ENCODE assay signal across 1 cellular context in the genomic region with DNA sequence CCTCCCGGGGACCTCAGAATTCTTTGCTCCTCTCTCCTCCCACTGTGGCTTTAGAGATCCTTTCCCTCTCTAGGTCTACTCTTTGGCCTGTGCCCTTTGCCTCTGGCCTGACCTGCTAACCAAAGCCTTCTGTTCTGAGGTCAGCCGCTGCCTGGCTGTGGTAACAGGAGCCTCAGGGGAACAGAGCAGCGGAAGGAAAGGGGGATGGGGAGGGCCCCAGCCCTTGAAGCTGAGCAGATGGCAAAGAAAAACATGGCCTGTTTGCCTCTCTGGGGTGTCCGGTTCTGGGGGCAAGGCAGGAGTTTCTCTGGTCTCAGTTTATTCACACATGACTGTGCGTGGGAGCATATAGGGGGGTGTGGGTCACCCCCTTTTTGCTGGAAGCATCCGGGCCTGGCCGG.
TF ChIP-seq lines count a peak whose summit lies in the region.

No MANE protein-coding gene starts in this region.

TF ChIP-seq in HepG2, 621 proteins besides CTCF, POLR2A, EP300 and RAD21 (continued from another document):
- TF ChIP-seq, protein P1, sequence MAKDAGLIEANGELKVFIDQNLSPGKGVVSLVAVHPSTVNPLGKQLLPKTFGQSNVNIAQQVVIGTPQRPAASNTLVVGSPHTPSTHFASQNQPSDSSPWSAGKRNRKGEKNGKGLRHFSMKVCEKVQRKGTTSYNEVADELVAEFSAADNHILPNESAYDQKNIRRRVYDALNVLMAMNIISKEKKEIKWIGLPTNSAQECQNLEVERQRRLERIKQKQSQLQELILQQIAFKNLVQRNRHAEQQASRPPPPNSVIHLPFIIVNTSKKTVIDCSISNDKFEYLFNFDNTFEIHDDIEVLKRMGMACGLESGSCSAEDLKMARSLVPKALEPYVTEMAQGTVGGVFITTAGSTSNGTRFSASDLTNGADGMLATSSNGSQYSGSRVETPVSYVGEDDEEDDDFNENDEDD (CRISPR knock-in tag; IDR thresholded peaks at IDR 0.05; ENCODE audit: borderline replicate concordance): peak; percentile 63; the same call in 1 of the 2 replicates
- TF ChIP-seq, protein P2, sequence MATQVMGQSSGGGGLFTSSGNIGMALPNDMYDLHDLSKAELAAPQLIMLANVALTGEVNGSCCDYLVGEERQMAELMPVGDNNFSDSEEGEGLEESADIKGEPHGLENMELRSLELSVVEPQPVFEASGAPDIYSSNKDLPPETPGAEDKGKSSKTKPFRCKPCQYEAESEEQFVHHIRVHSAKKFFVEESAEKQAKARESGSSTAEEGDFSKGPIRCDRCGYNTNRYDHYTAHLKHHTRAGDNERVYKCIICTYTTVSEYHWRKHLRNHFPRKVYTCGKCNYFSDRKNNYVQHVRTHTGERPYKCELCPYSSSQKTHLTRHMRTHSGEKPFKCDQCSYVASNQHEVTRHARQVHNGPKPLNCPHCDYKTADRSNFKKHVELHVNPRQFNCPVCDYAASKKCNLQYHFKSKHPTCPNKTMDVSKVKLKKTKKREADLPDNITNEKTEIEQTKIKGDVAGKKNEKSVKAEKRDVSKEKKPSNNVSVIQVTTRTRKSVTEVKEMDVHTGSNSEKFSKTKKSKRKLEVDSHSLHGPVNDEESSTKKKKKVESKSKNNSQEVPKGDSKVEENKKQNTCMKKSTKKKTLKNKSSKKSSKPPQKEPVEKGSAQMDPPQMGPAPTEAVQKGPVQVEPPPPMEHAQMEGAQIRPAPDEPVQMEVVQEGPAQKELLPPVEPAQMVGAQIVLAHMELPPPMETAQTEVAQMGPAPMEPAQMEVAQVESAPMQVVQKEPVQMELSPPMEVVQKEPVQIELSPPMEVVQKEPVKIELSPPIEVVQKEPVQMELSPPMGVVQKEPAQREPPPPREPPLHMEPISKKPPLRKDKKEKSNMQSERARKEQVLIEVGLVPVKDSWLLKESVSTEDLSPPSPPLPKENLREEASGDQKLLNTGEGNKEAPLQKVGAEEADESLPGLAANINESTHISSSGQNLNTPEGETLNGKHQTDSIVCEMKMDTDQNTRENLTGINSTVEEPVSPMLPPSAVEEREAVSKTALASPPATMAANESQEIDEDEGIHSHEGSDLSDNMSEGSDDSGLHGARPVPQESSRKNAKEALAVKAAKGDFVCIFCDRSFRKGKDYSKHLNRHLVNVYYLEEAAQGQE (IDR thresholded peaks at IDR 0.05; ENCODE audit: borderline replicate concordance in 1 of 2, low read depth in 1 of 2, low read length in 2 of 2): peak in 1 of 2 experiments; percentile 64; a peak in 1 of 4 replicates
- TF ChIP-seq MAFF (IDR thresholded peaks at IDR 0.05; ENCODE audit: low read depth, low read length): no peak
- TF ChIP-seq, protein P3, sequence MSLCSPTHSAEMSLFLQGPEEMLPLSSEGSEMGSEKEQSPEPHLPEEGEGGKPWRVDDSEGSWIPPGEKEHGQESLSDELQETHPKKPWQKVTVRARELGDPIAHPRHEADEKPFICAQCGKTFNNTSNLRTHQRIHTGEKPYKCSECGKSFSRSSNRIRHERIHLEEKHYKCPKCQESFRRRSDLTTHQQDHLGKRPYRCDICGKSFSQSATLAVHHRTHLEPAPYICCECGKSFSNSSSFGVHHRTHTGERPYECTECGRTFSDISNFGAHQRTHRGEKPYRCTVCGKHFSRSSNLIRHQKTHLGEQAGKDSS (CRISPR knock-in tag; IDR thresholded peaks at IDR 0.05; ENCODE audit: borderline replicate concordance, low read depth): peak; percentile 73; the same call in 1 of the 2 replicates
- TF ChIP-seq NFRKB (IDR thresholded peaks at IDR 0.05): no peak
- TF ChIP-seq BORCS8-MEF2B (CRISPR knock-in tag; IDR thresholded peaks at IDR 0.05): peak; percentile 63; the same call in 1 of the 2 replicates
- TF ChIP-seq RBAK (CRISPR knock-in tag; IDR thresholded peaks at IDR 0.05): no peak
